Comparison of ENCODE assay signal across 10 cellular contexts in genomic region chr5:14326035-14326909, GRCh38.
DNase-seq lines count a peak whose midpoint lies in the region; ATAC-seq and TF ChIP-seq lines count a peak whose summit lies in the region.
"Had no signal": no experiment of that assay in that cellular context is flagged by ENCODE, and none has a peak within 500 bp of the region (broad histone marks: within the 10 kb centered on the region; RNA-seq: fewer than 3 reads in every experiment).

No MANE protein-coding gene starts in this region.

- H4K20me1 ChIP-seq in neural cell (ENCODE audit: insufficient read depth), result no peaks in the 10 kb centered on the region

- intact Hi-C loops in activated CD4-positive, alpha-beta T cell treated with anti-CD3 and anti-CD28 coated beads, Interleukin-2, amount 10 ng/mL, durations not matched to agents 24 days and 14 days (cut with micrococcal nuclease), result no loop called here

- H3K4me3 ChIP-seq in choroid plexus epithelial cell (ENCODE audit: low read depth, low read length) (no peak overlapping the region), neural cell (ENCODE audit: low read length) (no peak overlapping the region)

- H3K4me2 ChIP-seq in neural cell (ENCODE audit: low read length), result no peak overlapping the region

- no peaks in the 10 kb centered on the region for H3K9me3 ChIP-seq in neural cell (ENCODE audit: low read length)

- H3K36me3 ChIP-seq in neural cell (ENCODE audit: insufficient read depth, low read length), result peaks cover 2% of the 10 kb centered on the region

- DNase-seq in NCI-H1417 treated with DMSO at 0.1 percent for 48 hours (lab: John Stamatoyannopoulos, UW), result peak; percentile 54
- DNase-seq in choroid plexus epithelial cell (ENCODE audit: low read depth), result no peak
- no peak for DNase-seq in pons (ENCODE audit: low spot score)
- DNase-seq in dedifferentiated amniotic fluid mesenchymal stem cell (ENCODE audit: extremely low spot score), result no peak
- no peak for DNase-seq in activated CD4-positive, alpha-beta T cell treated with anti-CD3 and anti-CD28 coated beads, Interleukin-2, amount 10 ng/mL, durations not matched to agents 24 days and 14 days
- DNase-seq: mammary epithelial cell, T-helper 17 cell had no signal

- TF ChIP-seq CTCF in GM12872 (IDR thresholded peaks at IDR 0.05; ENCODE audit: insufficient read depth, low read depth, low read length) (peak; percentile 45), choroid plexus epithelial cell (conservative IDR thresholded peaks at IDR 0.05; ENCODE audit: low read depth, low read length) (peak; percentile 47), neural cell (IDR thresholded peaks at IDR 0.05; ENCODE audit: poor library complexity, severe bottlenecking) (peak; percentile 62)

- H3F3A ChIP-seq in neural cell (ENCODE audit: insufficient read depth, low read length, poor library complexity, severe bottlenecking), result no peaks in the 10 kb centered on the region

- H3K36me3 Mint-ChIP-seq in activated CD4-positive, alpha-beta T cell treated with anti-CD3 and anti-CD28 coated beads, Interleukin-2, amount 10 ng/mL, durations not matched to agents 24 days and 14 days (ENCODE audit: low read depth), result no peaks in the 10 kb centered on the region

- no peaks in the 10 kb centered on the region for H3K9me3 Mint-ChIP-seq in activated CD4-positive, alpha-beta T cell treated with anti-CD3 and anti-CD28 coated beads, Interleukin-2, amount 10 ng/mL, durations not matched to agents 24 days and 14 days

- no peaks in the 10 kb centered on the region for H3K79me2 ChIP-seq in neural cell (replicated peaks; ENCODE audit: insufficient read depth, low read length)

- H3K9me2 ChIP-seq in neural cell (ENCODE audit: insufficient read depth, low read length), result no peaks in the 10 kb centered on the region

- H3K9ac ChIP-seq in neural cell (ENCODE audit: low read length), result no peak overlapping the region

- no peak overlapping the region for H2AFZ ChIP-seq in neural cell (ENCODE audit: low read depth, low read length)

- peaks cover 4% of the 10 kb centered on the region for H3K27me3 Mint-ChIP-seq in activated CD4-positive, alpha-beta T cell treated with anti-CD3 and anti-CD28 coated beads, Interleukin-2, amount 10 ng/mL, durations not matched to agents 24 days and 14 days

- H3K27ac Mint-ChIP-seq in activated CD4-positive, alpha-beta T cell treated with anti-CD3 and anti-CD28 coated beads, Interleukin-2, amount 10 ng/mL, durations not matched to agents 24 days and 14 days, result no peak overlapping the region
- H3K27ac Mint-ChIP-seq: T-helper 17 cell had no signal

- peak; percentile 61 for TF ChIP-seq RAD21 in neural cell (conservative IDR thresholded peaks at IDR 0.05)

- peaks cover 2% of the 10 kb centered on the region for H3K4me1 Mint-ChIP-seq in activated CD4-positive, alpha-beta T cell treated with anti-CD3 and anti-CD28 coated beads, Interleukin-2, amount 10 ng/mL, durations not matched to agents 24 days and 14 days

- H3K27me3 ChIP-seq in neural cell (ENCODE audit: insufficient read depth, low read depth, low read length), result no peaks in the 10 kb centered on the region

- H3K4me3 Mint-ChIP-seq in activated CD4-positive, alpha-beta T cell treated with anti-CD3 and anti-CD28 coated beads, Interleukin-2, amount 10 ng/mL, durations not matched to agents 24 days and 14 days, result no peak overlapping the region
- H3K4me3 Mint-ChIP-seq: T-helper 17 cell had no signal

- no peak for ATAC-seq in HG03342 (IDR thresholded peaks at IDR 0.05; ENCODE audit: unreplicated experiment)
- ATAC-seq: T-helper 17 cell had no signal

- no peak overlapping the region for H3K27ac ChIP-seq in neural cell (ENCODE audit: low read length)

- TF ChIP-seq EP300 in neural cell (conservative IDR thresholded peaks at IDR 0.05; ENCODE audit: poor library complexity, severe bottlenecking), result no peak

TF ChIP-seq in neural cell, 6 proteins besides CTCF, POLR2A, EP300 and RAD21:
- TF ChIP-seq EZH2 (IDR thresholded peaks at IDR 0.05; ENCODE audit: borderline replicate concordance, insufficient read depth, low read length, poor library complexity, severe bottlenecking), result no peak
- peak; percentile 53 for TF ChIP-seq SMC3 (conservative IDR thresholded peaks at IDR 0.05; ENCODE audit: poor library complexity)
- peak; percentile 93 for TF ChIP-seq POLR2AphosphoS5 (IDR thresholded peaks at IDR 0.05)
